In the genomic region with DNA sequence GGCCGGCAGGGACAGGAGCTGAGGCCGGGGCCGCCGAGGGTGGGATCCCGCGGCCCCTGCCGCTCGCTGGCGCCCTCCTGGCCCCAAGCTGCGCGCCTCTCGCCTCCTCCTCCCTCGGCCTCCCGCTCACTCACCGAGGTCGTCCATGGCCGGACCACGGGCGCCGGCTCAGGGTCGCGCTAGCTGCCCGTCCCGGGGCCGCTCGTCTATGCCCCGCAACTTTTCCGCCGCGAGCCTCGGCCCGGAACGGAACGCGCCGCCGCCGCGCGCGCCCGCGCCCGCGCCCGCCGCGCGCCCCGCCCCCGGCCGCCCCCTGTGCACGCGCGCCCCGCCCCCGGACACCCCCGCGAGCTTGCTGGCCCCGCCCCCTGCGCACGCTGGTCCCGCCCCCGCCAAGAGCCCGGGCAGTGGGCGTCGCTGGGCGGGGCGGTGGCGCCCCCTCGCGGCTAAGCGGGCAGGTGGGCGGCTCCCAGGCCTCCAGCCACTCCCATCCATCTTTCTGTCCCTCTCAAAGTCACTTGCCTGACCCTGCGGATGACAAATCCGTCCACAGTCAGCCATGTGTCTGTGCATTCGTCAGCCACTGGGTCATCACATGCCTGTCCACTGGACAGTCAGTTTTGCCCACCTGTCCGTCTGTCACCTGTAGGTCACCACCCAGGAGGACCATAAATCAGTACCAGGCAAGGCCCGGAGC, we compare ENCODE assay signal across 8 cellular contexts. TPM values are rescaled to one million over a fixed set of nuclear protein-coding genes. Genes with fewer than 3 reads are reported as not detected.
DNase-seq lines count a peak whose midpoint lies in the region; ATAC-seq and TF ChIP-seq lines count a peak whose summit lies in the region.

Gene PXN (minus strand): TSS at position 248 of the 697 bp plus-strand sequence. CDS start 101 bp downstream, at position 147.

- H3F3A ChIP-seq in PC-9 (ENCODE audit: insufficient read depth, low read depth) = peaks cover 7% of the 10 kb centered on the region; the same call in 1 of the 2 replicates

- H3K27me3 ChIP-seq in HUES48 (ENCODE audit: control insufficient read depth, insufficient read depth, low read length) = no peaks in the 10 kb centered on the region
- no peaks in the 10 kb centered on the region for H3K27me3 ChIP-seq in PC-9 (ENCODE audit: insufficient read depth, low read depth)
- H3K27me3 ChIP-seq in esophagus squamous epithelium = no peaks in the 10 kb centered on the region

- peak; percentile 91 for TF ChIP-seq CTCF in C4-2B (conservative IDR thresholded peaks at IDR 0.05)
- TF ChIP-seq CTCF in PC-9 (conservative IDR thresholded peaks at IDR 0.05) = peak; percentile 65
- peak; percentile 73 to 88 (median 86) for TF ChIP-seq CTCF in esophagus squamous epithelium (IDR thresholded peaks at IDR 0.05)

- H3K79me2 ChIP-seq in PC-9 (ENCODE audit: low read depth) = peaks cover 48% of the 10 kb centered on the region

- H3K4me3 ChIP-seq in HUES48 (ENCODE audit: low read depth, low read length) = peak within 1 kb of the TSS; percentile 85
- H3K4me3 ChIP-seq in PC-9 = peak within 1 kb of the TSS; percentile 76
- peak within 1 kb of the TSS; percentile 84 to 98 (median 92) for H3K4me3 ChIP-seq in esophagus squamous epithelium

- ATAC-seq in GM19438 (IDR thresholded peaks at IDR 0.05; ENCODE audit: low read depth, unreplicated experiment) (peak; percentile 64), naive B cell (ENCODE audit: low read depth in 2 of 2) (peak; percentile 92 to 94)
- peak; percentile 84 to 86 for ATAC-seq in activated T-cell treated with anti-CD3 and anti-CD28 coated beads, Interleukin-2, amount 50 U/mL, for 72 hours (replicated peaks in 1 of 2)
- peak; percentile 92 for ATAC-seq in stimulated activated memory B cell treated with anti-CD40 and anti-IgM and Interleukin-4, amounts not matched to agents 10 μg/mL and 1 μg/mL and 100 μg/mL, for 72 hours

- no peaks in the 10 kb centered on the region for H3K27me3 Mint-ChIP-seq in activated T-cell treated with anti-CD3 and anti-CD28 coated beads, Interleukin-2, amount 50 U/mL, for 72 hours (ENCODE audit: low read depth)
- H3K27me3 Mint-ChIP-seq in naive B cell = peaks cover 31 to 65% (median 54%) of the 10 kb centered on the region in 3 donors
- peaks cover 51% of the 10 kb centered on the region for H3K27me3 Mint-ChIP-seq in stimulated activated memory B cell treated with anti-CD40 and anti-IgM and Interleukin-4, amounts not matched to agents 10 μg/mL and 1 μg/mL and 100 μg/mL, for 72 hours

- peaks cover 5% of the 10 kb centered on the region in 2 donors for H3K36me3 Mint-ChIP-seq in activated T-cell treated with anti-CD3 and anti-CD28 coated beads, Interleukin-2, amount 50 U/mL, for 72 hours (ENCODE audit: insufficient read depth in 2 of 2)
- no peaks in the 10 kb centered on the region for H3K36me3 Mint-ChIP-seq in naive B cell
- no peaks in the 10 kb centered on the region for H3K36me3 Mint-ChIP-seq in stimulated activated memory B cell treated with anti-CD40 and anti-IgM and Interleukin-4, amounts not matched to agents 10 μg/mL and 1 μg/mL and 100 μg/mL, for 72 hours

- no peaks in the 10 kb centered on the region for H3K9me2 ChIP-seq in PC-9 (ENCODE audit: insufficient read depth)

- 0 to 7% methylated on average over 4 to 9 of the region's 79 CpGs for WGBS in esophagus squamous epithelium, 2 donors

- POLR2A ChIA-PET in PC-9 (lab: Charles Lee; ENCODE audit: unreplicated experiment) = interaction anchor here (0.9 to 3.5 kb wide), 3 partner anchors 26 to 64 kb away, joined by 6 to 83 read pairs (median 12); partner anchors contain the start of gene RPLP0

- H3K9me3 Mint-ChIP-seq in activated T-cell treated with anti-CD3 and anti-CD28 coated beads, Interleukin-2, amount 50 U/mL, for 72 hours = no peaks in the 10 kb centered on the region
- H3K9me3 Mint-ChIP-seq in naive B cell = no peaks in the 10 kb centered on the region
- H3K9me3 Mint-ChIP-seq in stimulated activated memory B cell treated with anti-CD40 and anti-IgM and Interleukin-4, amounts not matched to agents 10 μg/mL and 1 μg/mL and 100 μg/mL, for 72 hours = no peaks in the 10 kb centered on the region

- peaks cover 48% of the 10 kb centered on the region for H3K4me1 Mint-ChIP-seq in activated T-cell treated with anti-CD3 and anti-CD28 coated beads, Interleukin-2, amount 50 U/mL, for 72 hours (ENCODE audit: low read depth)
- H3K4me1 Mint-ChIP-seq in naive B cell = peaks cover 20 to 31% (median 25%) of the 10 kb centered on the region in 3 donors
- H3K4me1 Mint-ChIP-seq in stimulated activated memory B cell treated with anti-CD40 and anti-IgM and Interleukin-4, amounts not matched to agents 10 μg/mL and 1 μg/mL and 100 μg/mL, for 72 hours = peaks cover 23% of the 10 kb centered on the region

- H3K4me1 ChIP-seq in HUES48 (ENCODE audit: control insufficient read depth, insufficient read depth, low read length) (peaks cover 32% of the 10 kb centered on the region), PC-9 (replicated peaks; ENCODE audit: insufficient read depth) (peaks cover 33% of the 10 kb centered on the region), esophagus squamous epithelium (peaks cover 29 to 56% (median 39%) of the 10 kb centered on the region in 3 donors)

- H3K9ac ChIP-seq in HUES48 (ENCODE audit: low read depth, low read length) = peak within 1 kb of the TSS; percentile 80

- peak within 1 kb of the TSS; percentile 86 to 92 for H3K4me3 Mint-ChIP-seq in activated T-cell treated with anti-CD3 and anti-CD28 coated beads, Interleukin-2, amount 50 U/mL, for 72 hours
- H3K4me3 Mint-ChIP-seq in naive B cell = peak within 1 kb of the TSS; percentile 74 to 94 (median 87)
- peak within 1 kb of the TSS; percentile 82 for H3K4me3 Mint-ChIP-seq in stimulated activated memory B cell treated with anti-CD40 and anti-IgM and Interleukin-4, amounts not matched to agents 10 μg/mL and 1 μg/mL and 100 μg/mL, for 72 hours

- peaks cover 9% of the 10 kb centered on the region for H3K36me3 ChIP-seq in HUES48 (ENCODE audit: control insufficient read depth, insufficient read depth, low read length)
- no peaks in the 10 kb centered on the region; the same call in 1 of the 2 replicates for H3K36me3 ChIP-seq in PC-9 (ENCODE audit: low read depth)
- H3K36me3 ChIP-seq in esophagus squamous epithelium = no peaks in the 10 kb centered on the region

- BruUV-seq in PC-9 (replicated peaks; lab: Mats Ljungman, UMichigan) = no TSS peak

- 0 out of 2 replicates have a peak, but pooled peaks cover 6% of the 10 kb centered on the region for H4K20me1 ChIP-seq in PC-9 (ENCODE audit: insufficient read depth)

- H2AFZ ChIP-seq in PC-9 = no peak within 1 kb of the TSS

- peak within 1 kb of the TSS; percentile 92 for H3K4me2 ChIP-seq in PC-9

- DNase-seq in PC-9 (peak; percentile 52 to 92), esophagus squamous epithelium (lab: John Stamatoyannopoulos, UW) (peak; percentile 54), naive B cell (peak; percentile 83)
- DNase-seq in activated T-cell treated with anti-CD3 and anti-CD28 coated beads, Interleukin-2, amount 50 U/mL, for 72 hours = peak; percentile 90 to 96

- intact Hi-C loops in PC-9 (cut with micrococcal nuclease; ENCODE audit: unreplicated experiment) (loop anchor here (1.0 to 2.0 kb wide), 3 partner anchors 25 to 64 kb away; partner anchors contain the start of genes RNU4-2 and RPLP0), esophagus squamous epithelium (cut with DNase I) (loop anchor here (2.0 kb wide), 1 partner anchor 37 kb away; no protein-coding TSS in a partner anchor)

- H3K27ac ChIP-seq in C4-2B = peak within 1 kb of the TSS; percentile 82
- peak within 1 kb of the TSS; percentile 64 for H3K27ac ChIP-seq in HUES48 (ENCODE audit: low read depth, low read length)
- H3K27ac ChIP-seq in PC-9 = peak within 1 kb of the TSS; percentile 19
- peak within 1 kb of the TSS; percentile 89 to 95 (median 92) for H3K27ac ChIP-seq in esophagus squamous epithelium

- peak within 1 kb of the TSS; percentile 88 for H3K27ac Mint-ChIP-seq in activated T-cell treated with anti-CD3 and anti-CD28 coated beads, Interleukin-2, amount 50 U/mL, for 72 hours
- peak within 1 kb of the TSS in 4 of 6 donors; percentile 66 to 92 (median 81) for H3K27ac Mint-ChIP-seq in naive B cell
- peak within 1 kb of the TSS; percentile 50 for H3K27ac Mint-ChIP-seq in stimulated activated memory B cell treated with anti-CD40 and anti-IgM and Interleukin-4, amounts not matched to agents 10 μg/mL and 1 μg/mL and 100 μg/mL, for 72 hours

- TF ChIP-seq POLR2A in esophagus squamous epithelium (IDR thresholded peaks at IDR 0.05) = peak in 2 of 4 donors; percentile 71 to 82

- CTCF ChIA-PET in PC-9 (lab: Charles Lee) = interaction anchor here (0.5 to 2.6 kb wide), 9 partner anchors 8 to 98 kb away, joined by 3 to 50 read pairs (median 7); partner anchors contain the start of genes RNU4-2 and RPLP0

- no peaks in the 10 kb centered on the region for H3K9me3 ChIP-seq in HUES48 (ENCODE audit: control insufficient read depth, insufficient read depth, low read length)
- no peaks in the 10 kb centered on the region for H3K9me3 ChIP-seq in PC-9 (ENCODE audit: insufficient read depth, low read depth)
- no peaks in the 10 kb centered on the region for H3K9me3 ChIP-seq in esophagus squamous epithelium

RNA-seq across cellular contexts. Expression of gene PXN, which starts in this region (rescaled TPM):
- total RNA-seq in PC-9 (2021) (191 and 218 TPM in 2 replicates), esophagus squamous epithelium (10 to 100 TPM; 18.2 to 44.4 (median 21.4) TPM)
- 10 to 100 TPM; 80.5 to 89.6 TPM for total RNA-seq in activated T-cell treated with anti-CD3 and anti-CD28 coated beads, Interleukin-2, amount 50 U/mL, for 72 hours
- polyA plus RNA-seq in naive B cell (ENCODE audit: low read depth in 6 of 6) = 1 to 10 TPM in 5 of 6 donors, under 1 TPM in 1; 0.95 to 6.0 (median 3.7) TPM

Comparison
In these comparisons a context has a peak if more than half of its experiments do, and no peak if none do; other contexts are left out.
1. Peak in every context shown above with its lines: DNase-seq, ATAC-seq, H3K4me3 ChIP-seq and H3K27ac ChIP-seq.
2. H3K27ac ChIP-seq: peak in every context shown above with its lines; median percentile 92 in esophagus squamous epithelium; 82 in C4-2B; 64 in HUES48; 19 in PC-9.